ENCODE assay signal across 9 cellular contexts in the genomic region with DNA sequence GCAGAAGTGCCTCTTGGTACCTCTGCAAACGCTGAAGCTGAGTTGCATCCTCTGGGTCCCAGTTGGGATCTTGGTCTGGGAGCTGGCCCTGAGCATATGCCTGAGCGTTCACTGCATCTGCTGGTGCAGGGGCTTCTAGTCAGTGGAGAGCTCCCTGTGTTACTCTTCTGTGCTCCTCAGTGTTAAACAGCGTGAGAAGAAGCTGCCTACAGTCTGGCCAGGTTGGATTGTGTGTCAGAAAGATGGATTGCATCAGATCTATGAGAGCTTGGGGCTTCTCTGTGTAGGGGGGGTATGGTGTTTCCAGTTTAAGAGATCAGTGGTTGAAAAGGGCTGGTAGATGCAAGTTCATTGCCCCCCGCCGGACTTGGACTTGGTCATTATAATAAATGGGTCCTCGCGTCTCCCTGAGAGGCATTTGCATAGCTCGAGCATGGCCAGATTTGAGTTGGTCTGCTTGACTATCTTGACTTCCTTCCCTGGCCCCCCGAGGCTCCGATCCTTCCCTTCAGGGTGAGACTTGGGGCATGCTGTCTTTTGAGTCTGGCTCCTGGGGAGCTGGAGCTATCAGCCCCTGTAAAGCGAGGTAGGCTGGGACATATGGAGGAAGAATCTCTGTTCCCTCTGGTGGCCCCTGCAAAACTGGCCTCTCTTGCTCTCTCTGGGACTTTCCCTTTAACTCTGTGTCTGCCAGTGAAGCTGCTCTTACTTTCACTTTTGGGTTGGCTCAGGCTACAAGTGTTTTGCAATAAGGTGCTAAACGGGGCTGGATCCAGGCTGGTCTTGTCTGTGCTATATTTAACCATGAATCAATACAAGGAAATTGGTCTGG. TPM values are rescaled to one million over a fixed set of nuclear protein-coding genes. Genes with fewer than 3 reads are reported as not detected.
DNase-seq lines count a peak whose midpoint lies in the region; ATAC-seq and TF ChIP-seq lines count a peak whose summit lies in the region.
"Had no signal": no experiment of that assay in that cellular context is flagged by ENCODE, and none has a peak within 500 bp of the region (broad histone marks: within the 10 kb centered on the region; RNA-seq: fewer than 3 reads in every experiment).

No MANE protein-coding gene starts in this region.

- H3K9ac ChIP-seq in Karpas-422 (ENCODE audit: low read length), result peak overlapping the region; percentile 18; the same call in 1 of the 2 replicates

- peak overlapping the region; percentile 82 for H3K27ac Mint-ChIP-seq in activated T-cell treated with anti-CD3 and anti-CD28 coated beads, Interleukin-2, amount 50 U/mL, for 24 hours

- H4K20me1 ChIP-seq in Karpas-422 (ENCODE audit: insufficient read depth, low read depth, low read length), result no peaks in the 10 kb centered on the region

- H3K4me1 ChIP-seq in Karpas-422 (ENCODE audit: low read length), result peaks cover 9% of the 10 kb centered on the region
- peaks cover 0 to 24% (median 0%) of the 10 kb centered on the region in 9 donors for H3K4me1 ChIP-seq in heart right ventricle
- H3K4me1 ChIP-seq: adrenal gland had no signal

- peak overlapping the region; percentile 69 for H3K4me3 Mint-ChIP-seq in activated T-cell treated with anti-CD3 and anti-CD28 coated beads, Interleukin-2, amount 50 U/mL, for 24 hours

- peak overlapping the region; percentile 56; the same call in 1 of the 2 replicates for H2AFZ ChIP-seq in Karpas-422 (ENCODE audit: low read length)

- H3K4me1 Mint-ChIP-seq in activated T-cell treated with anti-CD3 and anti-CD28 coated beads, Interleukin-2, amount 50 U/mL, for 24 hours (ENCODE audit: low read depth), result peaks cover 28% of the 10 kb centered on the region

- H3K27ac ChIP-seq in Karpas-422 (ENCODE audit: low read length), result no peak overlapping the region
- peak overlapping the region in 2 of 10 donors; percentile 19 to 44 for H3K27ac ChIP-seq in heart right ventricle

- no peaks in the 10 kb centered on the region for H3K36me3 Mint-ChIP-seq in activated T-cell treated with anti-CD3 and anti-CD28 coated beads, Interleukin-2, amount 50 U/mL, for 24 hours (ENCODE audit: low read depth)

- ATAC-seq in heart right ventricle (peak in 6 of 8 donors; percentile 26 to 82 (median 46)), GM21367 (IDR thresholded peaks at IDR 0.05; ENCODE audit: unreplicated experiment) (no peak)

- DNase-seq in Karpas-422 (peak; percentile 44), heart right ventricle (no peak), NCI-H187 treated with DMSO at 0.1 percent for 48 hours (lab: John Stamatoyannopoulos, UW) (no peak), cerebellar cortex (ENCODE audit: low spot score) (no peak)
- DNase-seq in activated T-cell treated with anti-CD3 and anti-CD28 coated beads, Interleukin-2, amount 50 U/mL, for 24 hours, result peak; percentile 60
- peak in 2 of 3 donors; percentile 10 to 32 for DNase-seq in stimulated activated CD4-positive, alpha-beta T cell treated with anti-CD3 and anti-CD28 coated beads, Interleukin-12 subunit alpha, Interleukin-12 subunit beta, amount 100 ng/mL, for 48 hours (ENCODE audit: low read depth in 2 of 3, low spot score in 1 of 3)

- intact Hi-C loops in heart right ventricle (cut with DNase I), result no loop called here

- H3K4me3 ChIP-seq in Karpas-422 (ENCODE audit: low read length), result peak overlapping the region; percentile 38; the same call in 1 of the 2 replicates
- H3K4me3 ChIP-seq in heart right ventricle, result peak overlapping the region in 9 of 10 donors; percentile 20 to 48 (median 37)

- H3K9me3 ChIP-seq in Karpas-422 (ENCODE audit: low read length), result no peaks in the 10 kb centered on the region
- no peaks in the 10 kb centered on the region for H3K9me3 ChIP-seq in heart right ventricle
- H3K9me3 ChIP-seq: adrenal gland had no signal

- no peak for TF ChIP-seq CTCF in heart right ventricle (IDR thresholded peaks at IDR 0.05)

- no peaks in the 10 kb centered on the region for H3K27me3 ChIP-seq in Karpas-422 (ENCODE audit: low read length)
- no peaks in the 10 kb centered on the region for H3K27me3 ChIP-seq in heart right ventricle
- H3K27me3 ChIP-seq: adrenal gland had no signal

- no peaks in the 10 kb centered on the region for H3K79me2 ChIP-seq in Karpas-422 (ENCODE audit: low read length)

- no peaks in the 10 kb centered on the region for H3K27me3 Mint-ChIP-seq in activated T-cell treated with anti-CD3 and anti-CD28 coated beads, Interleukin-2, amount 50 U/mL, for 24 hours

- no peaks in the 10 kb centered on the region for H3K9me2 ChIP-seq in Karpas-422 (replicated peaks; ENCODE audit: insufficient read depth, low read length)

- H3K36me3 ChIP-seq in Karpas-422 (ENCODE audit: insufficient read depth, low read length) (no peaks in the 10 kb centered on the region), heart right ventricle (no peaks in the 10 kb centered on the region)
- H3K36me3 ChIP-seq: adrenal gland had no signal

- H3K4me2 ChIP-seq in Karpas-422 (ENCODE audit: low read depth, low read length, poor library complexity, severe bottlenecking), result peak overlapping the region; percentile 37

- peak; percentile 54 for TF ChIP-seq POLR2A in GM19193 (IDR thresholded peaks at IDR 0.05; ENCODE audit: extremely low read depth, insufficient read depth, insufficient read length)

- H3K9me3 Mint-ChIP-seq in activated T-cell treated with anti-CD3 and anti-CD28 coated beads, Interleukin-2, amount 50 U/mL, for 24 hours, result no peaks in the 10 kb centered on the region

- 39 to 43% methylated on average over 12 of the region's 12 CpGs for WGBS in heart right ventricle, 2 donors

RNA-seq across cellular contexts. Expression of gene OR10H4, which starts 52.9 kb away (rescaled TPM):
- not detected in 2 replicates for total RNA-seq in Karpas-422 (2014; rRNA removed; shearing (Covaris generic); ENCODE audit: low replicate concordance)
- total RNA-seq in heart right ventricle, result not detected
- not detected for polyA plus RNA-seq in heart right ventricle
- total RNA-seq: adrenal gland had no signal
- polyA plus RNA-seq: adrenal gland had no signal

Comparison
In these comparisons a context has a peak if more than half of its experiments do, and no peak if none do; other contexts are left out.
1. DNase-seq: peak in Karpas-422 (single experiment), activated T-cell treated with anti-CD3 and anti-CD28 coated beads, Interleukin-2, amount 50 U/mL, for 24 hours (single experiment) and stimulated activated CD4-positive, alpha-beta T cell treated with anti-CD3 and anti-CD28 coated beads, Interleukin-12 subunit alpha, Interleukin-12 subunit beta, amount 100 ng/mL, for 48 hours (2 of 3); none in heart right ventricle (0 of 2), NCI-H187 treated with DMSO at 0.1 percent for 48 hours (single experiment) and cerebellar cortex (single experiment).